12 cellular contexts compared by ENCODE assay signal in the genomic region with DNA sequence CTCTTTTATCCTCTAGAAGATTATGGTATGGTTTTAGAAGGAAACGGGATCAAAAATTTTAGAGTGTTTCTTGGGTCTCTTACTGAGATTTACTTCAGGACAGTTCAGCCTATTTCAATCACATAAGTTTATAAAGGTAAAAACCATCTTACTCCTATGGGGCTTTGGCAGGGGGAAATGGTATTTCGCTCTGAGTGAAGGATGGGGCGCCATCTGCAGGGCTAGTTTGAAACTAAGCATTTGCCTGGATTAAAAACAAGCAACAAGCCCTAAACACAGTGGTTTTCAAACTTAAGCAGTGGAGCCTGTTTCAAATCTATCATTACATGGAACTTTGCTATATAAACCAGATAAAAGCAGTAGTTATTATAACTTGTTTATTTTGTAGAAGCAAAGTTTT.
DNase-seq lines count a peak whose midpoint lies in the region; ATAC-seq and TF ChIP-seq lines count a peak whose summit lies in the region.
"Had no signal": no experiment of that assay in that cellular context is flagged by ENCODE, and none has a peak within 500 bp of the region (broad histone marks: within the 10 kb centered on the region; RNA-seq: fewer than 3 reads in every experiment).

No MANE protein-coding gene starts in this region.

- TF ChIP-seq CTCF in brain (conservative IDR thresholded peaks at IDR 0.05) (peak; percentile 35 to 68), gastroesophageal sphincter (IDR thresholded peaks at IDR 0.05) (no peak)

- H3K4me3 Mint-ChIP-seq in activated T-cell treated with anti-CD3 and anti-CD28 coated beads, Interleukin-2, amount 50 U/mL, for 72 hours = no peak overlapping the region
- no peak overlapping the region for H3K4me3 Mint-ChIP-seq in brain
- H3K4me3 Mint-ChIP-seq: stimulated activated naive CD8-positive, alpha-beta T cell treated with anti-CD3 and anti-CD28 coated beads, Interleukin-15, amount 100 ng/mL, for 72 hours had no signal

- intact Hi-C loops in cardiac septum (cut with DNase I) = no loop called here

- H3K9me3 Mint-ChIP-seq in activated T-cell treated with anti-CD3 and anti-CD28 coated beads, Interleukin-2, amount 50 U/mL, for 72 hours = peaks cover 0 to 4% of the 10 kb centered on the region in 2 donors
- H3K9me3 Mint-ChIP-seq in brain = peaks cover 0 to 4% (median 0%) of the 10 kb centered on the region in 5 experiments
- H3K9me3 Mint-ChIP-seq: stimulated activated naive CD8-positive, alpha-beta T cell treated with anti-CD3 and anti-CD28 coated beads, Interleukin-15, amount 100 ng/mL, for 72 hours had no signal

- no peaks in the 10 kb centered on the region for H3K36me3 Mint-ChIP-seq in activated T-cell treated with anti-CD3 and anti-CD28 coated beads, Interleukin-2, amount 50 U/mL, for 72 hours (ENCODE audit: insufficient read depth in 2 of 2)
- no peaks in the 10 kb centered on the region for H3K36me3 Mint-ChIP-seq in brain

- no peaks in the 10 kb centered on the region for H3K27me3 ChIP-seq in gastroesophageal sphincter

- H3K4me3 ChIP-seq in gastroesophageal sphincter = no peak overlapping the region
- H3K4me3 ChIP-seq: skin epidermis had no signal

- no peaks in the 10 kb centered on the region for H3K27me3 Mint-ChIP-seq in activated T-cell treated with anti-CD3 and anti-CD28 coated beads, Interleukin-2, amount 50 U/mL, for 72 hours (ENCODE audit: low read depth)
- no peaks in the 10 kb centered on the region for H3K27me3 Mint-ChIP-seq in brain
- H3K27me3 Mint-ChIP-seq: stimulated activated naive CD8-positive, alpha-beta T cell treated with anti-CD3 and anti-CD28 coated beads, Interleukin-15, amount 100 ng/mL, for 72 hours had no signal

- H3K27ac Mint-ChIP-seq in activated T-cell treated with anti-CD3 and anti-CD28 coated beads, Interleukin-2, amount 50 U/mL, for 72 hours = no peak overlapping the region
- H3K27ac Mint-ChIP-seq in brain = no peak overlapping the region

- no peak for TF ChIP-seq POLR2A in gastroesophageal sphincter (IDR thresholded peaks at IDR 0.05)

- H3K9me3 ChIP-seq in gastroesophageal sphincter = no peaks in the 10 kb centered on the region

- 5 to 8% methylated on average over 2 to 3 of the region's 3 CpGs for WGBS in gastroesophageal sphincter (ENCODE audit: low coverage in 1 of 2), 2 donors

- H3K4me1 ChIP-seq in gastroesophageal sphincter = no peaks in the 10 kb centered on the region

- H3K4me1 Mint-ChIP-seq in activated T-cell treated with anti-CD3 and anti-CD28 coated beads, Interleukin-2, amount 50 U/mL, for 72 hours (ENCODE audit: low read depth) = no peaks in the 10 kb centered on the region
- no peaks in the 10 kb centered on the region for H3K4me1 Mint-ChIP-seq in brain
- H3K4me1 Mint-ChIP-seq: stimulated activated naive CD8-positive, alpha-beta T cell treated with anti-CD3 and anti-CD28 coated beads, Interleukin-15, amount 100 ng/mL, for 72 hours had no signal

- no peaks in the 10 kb centered on the region for H3K36me3 ChIP-seq in gastroesophageal sphincter

- no peak overlapping the region for H3K27ac ChIP-seq in gastroesophageal sphincter
- H3K27ac ChIP-seq: skin epidermis had no signal

- peak; percentile 3 to 7 for DNase-seq in activated T-cell treated with anti-CD3 and anti-CD28 coated beads, Interleukin-2, amount 50 U/mL, for 72 hours
- DNase-seq in activated T-cell treated with anti-CD3 and anti-CD28 coated beads for 4 hours (no peak), NCI-H1092 treated with DMSO at 0.1 percent for 48 hours (lab: John Stamatoyannopoulos, UW) (peak; percentile 50), HuH-7.5 (ENCODE audit: low spot score) (no peak), cardiac septum (ENCODE audit: low spot score) (no peak)
- peak; percentile 24 for DNase-seq in stimulated activated CD8-positive, alpha-beta memory T cell treated with anti-CD3 and anti-CD28 coated beads, Interleukin-4, amount 100 ng/mL, for 48 hours
- DNase-seq: COR-L47, NCI-H69 had no signal

- no peak for ATAC-seq in activated T-cell treated with anti-CD3 and anti-CD28 coated beads, Interleukin-2, amount 50 U/mL, for 72 hours (replicated peaks in 1 of 2)
- no peak for ATAC-seq in gastroesophageal sphincter
- ATAC-seq: stimulated activated naive CD8-positive, alpha-beta T cell treated with anti-CD3 and anti-CD28 coated beads, Interleukin-15, amount 100 ng/mL, for 72 hours had no signal

- no peak for TF ChIP-seq EP300 in gastroesophageal sphincter (IDR thresholded peaks at IDR 0.05)

Comparison
In these comparisons a context has a peak if more than half of its experiments do, and no peak if none do; other contexts are left out.
1. DNase-seq: peak in activated T-cell treated with anti-CD3 and anti-CD28 coated beads, Interleukin-2, amount 50 U/mL, for 72 hours (2 of 2), NCI-H1092 treated with DMSO at 0.1 percent for 48 hours (single experiment) and stimulated activated CD8-positive, alpha-beta memory T cell treated with anti-CD3 and anti-CD28 coated beads, Interleukin-4, amount 100 ng/mL, for 48 hours (single experiment); none in activated T-cell treated with anti-CD3 and anti-CD28 coated beads for 4 hours (single experiment), HuH-7.5 (single experiment) and cardiac septum (single experiment).
2. CTCF ChIP-seq: peak in brain (2 of 2); none in gastroesophageal sphincter (0 of 4).